17 cellular contexts compared by ENCODE assay signal in the genomic region with DNA sequence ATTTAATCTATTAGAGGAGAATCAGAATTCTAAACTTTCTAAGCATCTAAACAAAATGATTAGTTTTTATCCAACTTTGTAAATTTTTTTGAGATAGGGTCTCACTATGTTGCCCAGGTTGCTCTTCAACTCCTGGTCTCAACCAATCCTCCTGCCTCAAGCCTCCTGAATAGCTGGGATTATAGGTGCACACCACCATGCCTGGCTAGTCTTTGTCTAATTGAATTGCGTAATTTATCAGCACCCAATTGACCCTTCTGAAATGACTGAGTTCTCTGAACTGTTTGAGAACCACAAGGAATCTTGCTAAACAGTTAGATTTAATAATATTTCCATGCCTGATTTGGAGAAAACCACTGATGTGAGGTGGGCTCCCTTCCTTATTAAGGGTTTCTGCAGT.
A peak's percentile ranks its signal among the peaks of the same experiment; 100 is the strongest.
DNase-seq lines count a peak whose midpoint lies in the region; ATAC-seq, FAIRE-seq and TF ChIP-seq lines count a peak whose summit lies in the region.
"Had no signal": no experiment of that assay in that cellular context is flagged by ENCODE, and none has a peak within 500 bp of the region (broad histone marks: within the 10 kb centered on the region; RNA-seq: fewer than 3 reads in every experiment).

No MANE protein-coding gene starts in this region.

- peaks cover 6% of the 10 kb centered on the region for H3K9me1 ChIP-seq in IMR-90 (ENCODE audit: insufficient read depth, low read length)

- no peak overlapping the region for H2BK12ac ChIP-seq in H1 (ENCODE audit: low read depth, low read length)

- H3K14ac ChIP-seq in IMR-90 (replicated peaks; ENCODE audit: low read depth, low read length) (no peak overlapping the region), H1 (ENCODE audit: insufficient read length) (no peak overlapping the region)

- no peak overlapping the region for H3K56ac ChIP-seq in IMR-90 (ENCODE audit: extremely low read depth, insufficient read depth, low read length)
- no peak overlapping the region for H3K56ac ChIP-seq in H1 (replicated peaks; ENCODE audit: insufficient read length, low read depth, low read length)

- H3K9ac ChIP-seq in IMR-90 (ENCODE audit: low read depth, low read length) (no peak overlapping the region), H1 (replicated peaks in 1 of 4; ENCODE audit: extremely low read depth in 1 of 4, low read depth in 3 of 4, low read length in 3 of 4) (no peak overlapping the region)
- H3K9ac ChIP-seq: GM23248 had no signal

- no peak overlapping the region for H4K8ac ChIP-seq in IMR-90 (ENCODE audit: low read depth in 2 of 2, low read length in 2 of 2)
- no peak overlapping the region for H4K8ac ChIP-seq in H1 (ENCODE audit: extremely low read depth, insufficient read depth, low read length)

- H4K5ac ChIP-seq in IMR-90 (ENCODE audit: low read depth, low read length) (no peak overlapping the region), H1 (ENCODE audit: insufficient read length, low read depth, low read length) (no peak overlapping the region)

- no peak overlapping the region for H2AK9ac ChIP-seq in IMR-90 (replicated peaks; ENCODE audit: low read depth, low read length, poor library complexity)

- peaks cover 68% of the 10 kb centered on the region for H3K4me1 Mint-ChIP-seq in nephron

- intact Hi-C loops in IMR-90 (cut with micrococcal nuclease) (no loop called here), sigmoid colon (cut with DNase I) (loop anchor here (5.0 kb wide), 1 partner anchor 73 kb away; a partner anchor contains a TSS)

- no peak overlapping the region for H2BK5ac ChIP-seq in IMR-90 (ENCODE audit: low read depth, low read length, poor library complexity, severe bottlenecking)
- no peak overlapping the region for H2BK5ac ChIP-seq in H1 (ENCODE audit: low read depth, low read length)

- H3K23ac ChIP-seq in IMR-90 (ENCODE audit: low read depth, low read length) (no peak overlapping the region), H1 (ENCODE audit: insufficient read length) (no peak overlapping the region)

- H3K27me3 ChIP-seq in IMR-90 (ENCODE audit: control insufficient read depth, insufficient read depth, low read length) (no peaks in the 10 kb centered on the region), H1 (replicated peaks in 1 of 4; ENCODE audit: control insufficient read depth in 3 of 4, extremely low read depth in 1 of 4, insufficient read depth in 3 of 4, low read length in 3 of 4) (no peaks in the 10 kb centered on the region), right atrium auricular region (no peaks in the 10 kb centered on the region), sigmoid colon (no peaks in the 10 kb centered on the region)

- H3K9me3 Mint-ChIP-seq in nephron = peaks cover 2% of the 10 kb centered on the region
- H3K9me3 Mint-ChIP-seq: CD4-positive, alpha-beta memory T cell; H9 had no signal

- H3K4me2 ChIP-seq in IMR-90 (ENCODE audit: low read depth, low read length) (no peak overlapping the region), H1 (ENCODE audit: insufficient read depth in 1 of 2, low read depth in 2 of 2, low read length in 2 of 2) (no peak overlapping the region)

- H3K23me2 ChIP-seq in H1 (ENCODE audit: low read depth, low read length) = no peaks in the 10 kb centered on the region

- H3K4me3 ChIP-seq in IMR-90 (ENCODE audit: insufficient read depth, low read depth, low read length) (no peak overlapping the region), H1 (ENCODE audit: extremely low read depth in 1 of 4, insufficient read depth in 2 of 4, low read depth in 3 of 4, low read length in 4 of 4) (no peak overlapping the region), right atrium auricular region (no peak overlapping the region), sigmoid colon (no peak overlapping the region)
- H3K4me3 ChIP-seq: GM23248 had no signal

- TF ChIP-seq CTCF in IMR-90 (conservative IDR thresholded peaks at IDR 0.05; ENCODE audit: low read depth, low read length) = no peak
- TF ChIP-seq CTCF in H1 (IDR thresholded peaks at IDR 0.05; ENCODE audit: control extremely low read depth in 1 of 3, insufficient read depth in 1 of 3, low read depth in 1 of 3, low read length in 3 of 3) = no peak
- TF ChIP-seq CTCF in nephron (IDR thresholded peaks at IDR 0.05; ENCODE audit: unreplicated experiment in 3 of 3) = no peak
- TF ChIP-seq CTCF in right atrium auricular region (IDR thresholded peaks at IDR 0.05) = no peak
- TF ChIP-seq CTCF in sigmoid colon (IDR thresholded peaks at IDR 0.05) = no peak

- BruUV-seq in IMR-90 (replicated peaks; lab: Mats Ljungman, UMichigan) = no TSS peak

- POLR2A ChIA-PET in IMR-90 (lab: Charles Lee; ENCODE audit: unreplicated experiment) (no interaction called here), H1 (lab: Charles Lee; ENCODE audit: partially characterized antibody) (no interaction called here)

- dilution Hi-C loops in IMR-90 (cut with HindIII; ENCODE audit: low sequenced_read_pairs, unreplicated experiment) = no loop called here

- H3K4me1 ChIP-seq in IMR-90 (ENCODE audit: control insufficient read depth, insufficient read depth, low read length) (0 out of 2 replicates have a peak, but pooled peaks cover 1% of the 10 kb centered on the region), H1 (replicated peaks in 1 of 4; ENCODE audit: control insufficient read depth in 3 of 4, insufficient read depth in 4 of 4, low read length in 3 of 4) (peaks cover 0 to 2% (median 0%) of the 10 kb centered on the region in 4 experiments; a peak in 1 of 7 replicates), right atrium auricular region (peaks cover 0 to 9% of the 10 kb centered on the region in 2 donors), sigmoid colon (peaks cover 0 to 28% (median 22%) of the 10 kb centered on the region in 4 donors)

- no peak overlapping the region for H2BK20ac ChIP-seq in IMR-90 (ENCODE audit: low read depth, low read length)
- no peak overlapping the region for H2BK20ac ChIP-seq in H1 (ENCODE audit: low read length)

- H3K79me1 ChIP-seq in IMR-90 (ENCODE audit: low read depth in 1 of 2, low read length in 2 of 2) = peaks cover 2 to 7% of the 10 kb centered on the region in 2 experiments; a peak in 1 of 4 replicates
- H3K79me1 ChIP-seq in H1 (ENCODE audit: low read depth, low read length) = no peaks in the 10 kb centered on the region

- TF ChIP-seq RAD21 in IMR-90 (IDR thresholded peaks at IDR 0.05; ENCODE audit: low read length) (no peak), Ishikawa (IDR thresholded peaks at IDR 0.05; ENCODE audit: low read depth) (no peak), H1 (IDR thresholded peaks at IDR 0.05 in 1 of 2, conservative IDR thresholded peaks at IDR 0.05 in 1 of 2; ENCODE audit: low read depth in 2 of 2, low read length in 2 of 2) (no peak)

- H3K27ac ChIP-seq in IMR-90 (ENCODE audit: insufficient read depth, low read length) = no peak overlapping the region
- H3K27ac ChIP-seq in H1 (ENCODE audit: low read depth, low read length) = no peak overlapping the region
- no peak overlapping the region for H3K27ac ChIP-seq in right atrium auricular region
- H3K27ac ChIP-seq in sigmoid colon = no peak overlapping the region
- H3K27ac ChIP-seq: GM23248 had no signal

- TF ChIP-seq EP300 in Ishikawa (IDR thresholded peaks at IDR 0.05; ENCODE audit: borderline replicate concordance) = no peak
- TF ChIP-seq EP300 in H1 (IDR thresholded peaks at IDR 0.05; ENCODE audit: borderline replicate concordance in 1 of 2, low read depth in 2 of 2, low read length in 2 of 2) = no peak
- no peak for TF ChIP-seq EP300 in sigmoid colon (IDR thresholded peaks at IDR 0.05)

- in situ Hi-C loops in IMR-90 (cut with MboI; ENCODE audit: low sequenced_read_pairs) = no loop called here

- H3K9me3 ChIP-seq in IMR-90 (ENCODE audit: control insufficient read depth, insufficient read depth, low read length) (no peaks in the 10 kb centered on the region), H1 (ENCODE audit: insufficient read depth in 2 of 2, low read depth in 1 of 2, low read length in 1 of 2) (no peaks in the 10 kb centered on the region), right atrium auricular region (no peaks in the 10 kb centered on the region), sigmoid colon (no peaks in the 10 kb centered on the region)

- no CpG with 5 or more reads among the region's 1 CpG for WGBS in IMR-90 (ENCODE audit: extremely low coverage in 2 of 2, insufficient read length in 1 of 2), 2 experiments
- 94% methylated on average over 1 of the region's 1 CpG; no CpG with 5 or more reads in 1 of the 2 experiments for WGBS in H1 (ENCODE audit: extremely low coverage in 1 of 2, insufficient coverage in 1 of 2, insufficient read length in 1 of 2, insufficient replicate concordance in 2 of 2, low coverage in 1 of 2, low lambda C conversion rate in 2 of 2, missing lambda C conversion rate in 1 of 2), 2 experiments
- WGBS in sigmoid colon, 2 donors = 94 to 98% methylated on average over 1 of the region's 1 CpG

- H3K27me3 Mint-ChIP-seq in nephron (ENCODE audit: low read depth) = no peaks in the 10 kb centered on the region
- H3K27me3 Mint-ChIP-seq: CD4-positive, alpha-beta memory T cell had no signal

- H2AFZ ChIP-seq in IMR-90 (replicated peaks; ENCODE audit: low read length, poor library complexity) (no peak overlapping the region), H1 (ENCODE audit: low read length) (no peak overlapping the region)
- H2AFZ ChIP-seq: GM23248 had no signal

- no peak overlapping the region for H3K4ac ChIP-seq in IMR-90 (ENCODE audit: low read depth, low read length)
- H3K4ac ChIP-seq in H1 (replicated peaks; ENCODE audit: insufficient read length, low read depth, low read length) = no peak overlapping the region

- H3K36me3 Mint-ChIP-seq in nephron (ENCODE audit: low read depth) = peaks cover 61% of the 10 kb centered on the region

- CTCF ChIA-PET in IMR-90 (lab: Yijun Ruan, JAX) (interaction anchor here (0.6 kb wide), 1 partner anchor 994 kb away, joined by 4 read pairs; no protein-coding TSS in a partner anchor), H1 (lab: Charles Lee; ENCODE audit: partially characterized antibody) (no interaction called here)

- FAIRE-seq in H1 (lab: Jason Lieb, UNC) = no peak
- FAIRE-seq: GM12891 had no signal

- H2BK15ac ChIP-seq in IMR-90 (ENCODE audit: low read depth, low read length) (no peak overlapping the region), H1 (ENCODE audit: low read length) (no peak overlapping the region)

- peak overlapping the region; percentile 78 to 85 (median 83) for H3K27ac Mint-ChIP-seq in nephron

- H4K20me1 ChIP-seq in IMR-90 (ENCODE audit: insufficient read depth, low read length) (no peaks in the 10 kb centered on the region), H1 (replicated peaks in 1 of 2; ENCODE audit: control insufficient read depth in 1 of 2, insufficient read depth in 2 of 2, low read length in 2 of 2) (no peaks in the 10 kb centered on the region)

- no peak for DNase-seq in IMR-90
- DNase-seq in H1 (ENCODE audit: low read depth in 1 of 2, low spot score in 2 of 2) = no peak
- DNase-seq in right atrium auricular region (ENCODE audit: low spot score) = no peak
- no peak for DNase-seq in sigmoid colon
- DNase-seq: C1 segment of cervical spinal cord; Calu3; CD4-positive, alpha-beta memory T cell; COR-L47; DMS53; DMS79 treated with DMSO at 0.1 percent for 48 hours; GF-D8; GM23248; H9 had no signal

- no peak overlapping the region for H2BK120ac ChIP-seq in IMR-90 (ENCODE audit: low read depth, low read length)
- H2BK120ac ChIP-seq in H1 (replicated peaks; ENCODE audit: low read depth, low read length) = no peak overlapping the region

- H2AK5ac ChIP-seq in IMR-90 (ENCODE audit: low read depth, low read length) (no peak overlapping the region), H1 (ENCODE audit: low read depth, low read length) (no peak overlapping the region)

- peaks cover 20% of the 10 kb centered on the region for H3K36me3 ChIP-seq in IMR-90 (ENCODE audit: control insufficient read depth, insufficient read depth, low read length)
- peaks cover 0 to 2% (median 0%) of the 10 kb centered on the region in 4 experiments; a peak in 1 of 8 replicates for H3K36me3 ChIP-seq in H1 (ENCODE audit: control insufficient read depth in 2 of 4, insufficient read depth in 4 of 4, low read length in 3 of 4)
- H3K36me3 ChIP-seq in right atrium auricular region = peaks cover 40% of the 10 kb centered on the region
- peaks cover 0 to 56% (median 11%) of the 10 kb centered on the region in 4 donors for H3K36me3 ChIP-seq in sigmoid colon

- no peak overlapping the region for H3K18ac ChIP-seq in IMR-90 (ENCODE audit: low read depth, low read length)
- H3K18ac ChIP-seq in H1 (ENCODE audit: extremely low read depth, low read length) = no peak overlapping the region

- no peaks in the 10 kb centered on the region for H3K79me2 ChIP-seq in H1 (ENCODE audit: control insufficient read depth in 1 of 2, insufficient read depth in 2 of 2, low read length in 2 of 2)

- ATAC-seq in IMR-90 (ENCODE audit: low read depth) = no peak
- ATAC-seq: HCT116 had no signal

- TF ChIP-seq POLR2A in IMR-90 (IDR thresholded peaks at IDR 0.05; ENCODE audit: low read depth, low read length) (no peak), H1 (IDR thresholded peaks at IDR 0.05; ENCODE audit: control extremely low read depth in 1 of 2, low read depth in 2 of 2, low read length in 2 of 2) (no peak), sigmoid colon (IDR thresholded peaks at IDR 0.05) (no peak)

- no peak overlapping the region for H3K4me3 Mint-ChIP-seq in nephron
- H3K4me3 Mint-ChIP-seq: CD4-positive, alpha-beta memory T cell; H9 had no signal

- no peak overlapping the region for H4K91ac ChIP-seq in IMR-90 (ENCODE audit: insufficient read depth, low read depth, low read length)
- H4K91ac ChIP-seq in H1 (replicated peaks; ENCODE audit: insufficient read length, low read length) = no peak overlapping the region
